ENCODE assay signal across 14 cellular contexts in the genomic region with DNA sequence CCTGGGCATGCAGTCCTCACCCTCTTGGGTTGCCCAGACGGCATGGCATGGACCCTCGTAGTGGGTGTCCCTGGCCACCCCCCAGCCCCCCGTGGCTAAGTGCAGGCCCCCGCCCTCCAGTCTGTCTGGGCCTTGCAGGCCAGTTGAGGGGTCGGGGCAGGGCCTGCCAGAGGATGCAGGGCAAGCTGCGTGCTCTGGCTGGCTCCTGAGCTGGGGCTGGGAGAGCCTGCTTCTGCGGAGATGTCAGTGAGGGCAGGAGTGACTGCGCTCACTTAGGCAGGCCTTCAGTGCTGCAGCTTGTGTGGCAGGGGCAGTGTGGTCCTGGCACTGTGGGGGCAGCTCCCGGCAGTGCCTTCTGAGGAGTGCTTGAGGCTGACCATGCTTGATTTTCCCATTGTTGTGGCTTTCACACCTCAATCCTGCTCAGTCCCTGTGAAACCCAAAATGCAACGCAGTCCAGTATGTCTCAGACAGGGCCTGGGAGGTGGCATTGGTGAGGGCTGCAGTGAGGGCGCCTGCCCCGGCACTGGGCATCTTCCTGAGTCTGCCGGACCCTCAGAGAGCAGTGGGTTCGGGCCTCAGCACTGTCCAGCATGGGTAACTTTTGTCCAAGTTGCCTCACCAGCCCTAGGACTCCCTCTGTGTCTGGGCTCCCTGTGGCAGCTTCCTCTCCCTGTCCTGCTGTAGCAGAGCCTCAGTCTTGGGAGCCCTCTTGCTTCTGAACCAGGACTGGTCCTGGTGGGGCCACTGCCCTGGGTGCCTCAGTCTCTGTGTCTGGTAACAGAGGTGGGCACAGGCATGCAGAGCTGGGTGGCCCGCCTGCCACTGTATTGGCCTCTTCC.
DNase-seq lines count a peak whose midpoint lies in the region; ATAC-seq, FAIRE-seq and TF ChIP-seq lines count a peak whose summit lies in the region.
"Had no signal": no experiment of that assay in that cellular context is flagged by ENCODE, and none has a peak within 500 bp of the region (broad histone marks: within the 10 kb centered on the region; RNA-seq: fewer than 3 reads in every experiment).

No MANE protein-coding gene starts in this region.

- no peak for FAIRE-seq in A549 (lab: Jason Lieb, UNC)
- FAIRE-seq: GM19239 had no signal

- H3K36me3 ChIP-seq in GM23338 (ENCODE audit: insufficient read depth): no peaks in the 10 kb centered on the region

- no peak for DNase-seq in A549 (ENCODE audit: low read depth in 1 of 2, low spot score in 1 of 2)
- DNase-seq in GM23338 (ENCODE audit: low spot score): no peak
- DNase-seq in dorsolateral prefrontal cortex: peak in 9 of 10 donors; percentile 1 to 32 (median 20)
- no peak for DNase-seq in nephron progenitor cell
- DNase-seq in medulla oblongata (ENCODE audit: extremely low spot score): no peak
- DNase-seq: NCI-H2171 treated with DMSO at 0.1 percent for 48 hours had no signal

- CTCF ChIA-PET in A549 (lab: Yijun Ruan, JAX): interaction anchor here (0.6 to 2.8 kb wide), 2 partner anchors 12 kb away, joined by 3 to 22 read pairs; no protein-coding TSS in a partner anchor

- no peaks in the 10 kb centered on the region for H4K20me1 ChIP-seq in GM23338 (replicated peaks; ENCODE audit: insufficient read depth)

- no peak for TF ChIP-seq EP300 in A549 (IDR thresholded peaks at IDR 0.05)

- H3K79me2 ChIP-seq in GM23338 (replicated peaks; ENCODE audit: insufficient read depth): no peaks in the 10 kb centered on the region

- H3K27me3 Mint-ChIP-seq in GM23338 (ENCODE audit: insufficient read depth, low read depth, poor library complexity): peaks cover 7% of the 10 kb centered on the region
- peaks cover 8% of the 10 kb centered on the region for H3K27me3 Mint-ChIP-seq in nephron progenitor cell (ENCODE audit: low read depth, poor library complexity)
- H3K27me3 Mint-ChIP-seq: CD4-positive, alpha-beta T cell had no signal

- no peak overlapping the region for H2AFZ ChIP-seq in GM23338

- no peaks in the 10 kb centered on the region for H3K9me3 Mint-ChIP-seq in GM23338
- H3K9me3 Mint-ChIP-seq in nephron progenitor cell: no peaks in the 10 kb centered on the region
- H3K9me3 Mint-ChIP-seq: CD4-positive, alpha-beta T cell had no signal

- H3K4me1 ChIP-seq in A549 (no peaks in the 10 kb centered on the region), GM23338 (ENCODE audit: insufficient read depth) (no peaks in the 10 kb centered on the region)
- H3K4me1 ChIP-seq: thyroid gland had no signal

- no peak overlapping the region for H3K4me2 ChIP-seq in A549
- no peak overlapping the region for H3K4me2 ChIP-seq in GM23338

- TF ChIP-seq RAD21 in A549 (conservative IDR thresholded peaks at IDR 0.05 in 1 of 2, IDR thresholded peaks at IDR 0.05 in 1 of 2): no peak

- TF ChIP-seq CTCF in A549 (IDR thresholded peaks at IDR 0.05) (no peak), GM23338 (conservative IDR thresholded peaks at IDR 0.05; ENCODE audit: low read depth in 2 of 2) (no peak), dorsolateral prefrontal cortex (IDR thresholded peaks at IDR 0.05 in 54 of 56, conservative IDR thresholded peaks at IDR 0.05 in 2 of 56; ENCODE audit: low read depth in 1 of 56, partially characterized antibody in 56 of 56) (no peak), nephron progenitor cell (IDR thresholded peaks at IDR 0.05) (no peak)

- no peaks in the 10 kb centered on the region for H3F3A ChIP-seq in GM23338 (replicated peaks; ENCODE audit: low read depth)

- no peak overlapping the region for H3K4me3 Mint-ChIP-seq in GM23338
- H3K4me3 Mint-ChIP-seq in nephron progenitor cell: no peak overlapping the region
- H3K4me3 Mint-ChIP-seq: CD4-positive, alpha-beta T cell had no signal

- POLR2A ChIA-PET in A549 (lab: Yijun Ruan, JAX): no interaction called here

- H3K9me2 ChIP-seq in GM23338 (ENCODE audit: insufficient read depth): no peaks in the 10 kb centered on the region

- H3K27ac ChIP-seq in A549: no peak overlapping the region
- H3K27ac ChIP-seq in GM23338 (ENCODE audit: low read depth): no peak overlapping the region
- H3K27ac ChIP-seq in dorsolateral prefrontal cortex: peak overlapping the region in 13 of 59 donors; percentile 9 to 59 (median 28)
- H3K27ac ChIP-seq: thyroid gland, VCaP had no signal

- H3K4me3 ChIP-seq in A549 (no peak overlapping the region), GM23338 (no peak overlapping the region), dorsolateral prefrontal cortex (no peak overlapping the region)
- H3K4me3 ChIP-seq: thyroid gland had no signal

- WGBS in A549 (ENCODE audit: missing lambda C conversion rate): 94% methylated on average over 10 of the region's 15 CpGs

- H3K36me3 Mint-ChIP-seq in GM23338 (ENCODE audit: low read depth): peaks cover 2% of the 10 kb centered on the region; the same call in 2 of the 3 replicates
- H3K36me3 Mint-ChIP-seq in nephron progenitor cell (ENCODE audit: low read depth): peaks cover 4% of the 10 kb centered on the region

- TF ChIP-seq POLR2A in A549 (IDR thresholded peaks at IDR 0.05; ENCODE audit: low read length): no peak

- intact Hi-C loops in dorsolateral prefrontal cortex (cut with DNase I): no loop called here

- no peaks in the 10 kb centered on the region for H3K27me3 ChIP-seq in GM23338 (ENCODE audit: insufficient read depth)
- H3K27me3 ChIP-seq in dorsolateral prefrontal cortex: no peaks in the 10 kb centered on the region
- H3K27me3 ChIP-seq: thyroid gland had no signal

- no peaks in the 10 kb centered on the region for H3K9me3 ChIP-seq in A549
- H3K9me3 ChIP-seq: thyroid gland had no signal

- peak; percentile 20 to 45; a peak in 3 of 6 replicates for ATAC-seq in A549
- no peak; the same call in 2 of the 3 replicates for ATAC-seq in GM23338
- no peak for ATAC-seq in HG02870 (IDR thresholded peaks at IDR 0.05; ENCODE audit: unreplicated experiment)
- no peak for ATAC-seq in GM21367 (IDR thresholded peaks at IDR 0.05; ENCODE audit: unreplicated experiment)
- ATAC-seq in GM19455 (IDR thresholded peaks at IDR 0.05; ENCODE audit: unreplicated experiment): no peak
- ATAC-seq: esophagus mucosa had no signal

- H3K4me1 Mint-ChIP-seq in GM23338: peaks cover 9% of the 10 kb centered on the region; the same call in 1 of the 3 replicates
- peaks cover 20% of the 10 kb centered on the region for H3K4me1 Mint-ChIP-seq in nephron progenitor cell

- H3K27ac Mint-ChIP-seq in GM23338: peak overlapping the region; percentile 67
- peak overlapping the region; percentile 26 for H3K27ac Mint-ChIP-seq in nephron progenitor cell
- H3K27ac Mint-ChIP-seq: CD4-positive, alpha-beta T cell had no signal

TF ChIP-seq in A549, 52 proteins besides CTCF, POLR2A, EP300 and RAD21:
- TF ChIP-seq, protein P1, sequence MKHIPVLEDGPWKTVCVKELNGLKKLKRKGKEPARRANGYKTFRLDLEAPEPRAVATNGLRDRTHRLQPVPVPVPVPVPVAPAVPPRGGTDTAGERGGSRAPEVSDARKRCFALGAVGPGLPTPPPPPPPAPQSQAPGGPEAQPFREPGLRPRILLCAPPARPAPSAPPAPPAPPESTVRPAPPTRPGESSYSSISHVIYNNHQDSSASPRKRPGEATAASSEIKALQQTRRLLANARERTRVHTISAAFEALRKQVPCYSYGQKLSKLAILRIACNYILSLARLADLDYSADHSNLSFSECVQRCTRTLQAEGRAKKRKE (CRISPR knock-in tag; IDR thresholded peaks at IDR 0.05; ENCODE audit: low read depth): no peak
TF ChIP-seq in A549: peak in this region for 0.

TF ChIP-seq in GM23338, 12 proteins besides CTCF, POLR2A, EP300 and RAD21 (continues in another document):
- TF ChIP-seq EZH2phosphoT487 (IDR thresholded peaks at IDR 0.05; ENCODE audit: unreplicated experiment): no peak

Comparison
In these comparisons a context has a peak if more than half of its experiments do, and no peak if none do; other contexts are left out.
1. ATAC-seq: peak in A549 (2 of 2); none in GM23338 (single experiment), HG02870 (single experiment), GM21367 (single experiment) and GM19455 (single experiment).
2. DNase-seq: peak in dorsolateral prefrontal cortex (9 of 10); none in A549 (0 of 2), GM23338 (single experiment), nephron progenitor cell (single experiment) and medulla oblongata (single experiment).